In the genomic region with DNA sequence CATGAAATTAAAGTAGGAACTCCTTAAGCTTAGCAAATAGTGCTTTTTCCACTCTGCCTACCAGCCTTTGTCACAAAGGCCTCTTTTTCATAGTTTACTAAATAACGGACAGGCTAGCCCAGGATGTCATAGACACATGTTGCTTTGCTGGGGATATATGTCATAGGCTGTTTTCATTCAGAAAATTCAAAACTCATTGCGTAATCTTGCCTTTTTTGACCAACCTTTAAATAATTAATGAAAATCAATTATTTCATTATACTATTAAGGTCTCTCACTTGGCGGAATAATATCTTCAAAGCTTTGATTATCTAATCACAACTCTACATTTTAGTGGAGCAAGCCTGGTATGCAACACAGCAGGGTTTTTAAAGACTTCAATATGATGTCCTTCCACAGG, we compare ENCODE assay signal across 24 cellular contexts.
DNase-seq lines count a peak whose midpoint lies in the region; ATAC-seq, FAIRE-seq and TF ChIP-seq lines count a peak whose summit lies in the region.
"Had no signal": no experiment of that assay in that cellular context is flagged by ENCODE, and none has a peak within 500 bp of the region (broad histone marks: within the 10 kb centered on the region; RNA-seq: fewer than 3 reads in every experiment).

No MANE protein-coding gene starts in this region.

- H3K9ac ChIP-seq in IMR-90 (ENCODE audit: low read depth, low read length) (no peak overlapping the region), H1 (replicated peaks in 1 of 4; ENCODE audit: extremely low read depth in 1 of 4, low read depth in 3 of 4, low read length in 3 of 4) (no peak overlapping the region)
- H3K9ac ChIP-seq: BLaER1 had no signal

- dilution Hi-C loops in IMR-90 (cut with HindIII; ENCODE audit: low sequenced_read_pairs, unreplicated experiment): no loop called here

- H2BK20ac ChIP-seq in IMR-90 (ENCODE audit: low read depth, low read length) (no peak overlapping the region), H1 (ENCODE audit: low read length) (no peak overlapping the region)

- CTCF ChIA-PET in IMR-90 (lab: Yijun Ruan, JAX) (no interaction called here), H1 (lab: Charles Lee; ENCODE audit: partially characterized antibody) (no interaction called here)

- H4K8ac ChIP-seq in IMR-90 (ENCODE audit: low read depth in 2 of 2, low read length in 2 of 2) (no peak overlapping the region), H1 (ENCODE audit: extremely low read depth, insufficient read depth, low read length) (no peak overlapping the region)

- H3K4me3 ChIP-seq in IMR-90 (ENCODE audit: insufficient read depth, low read depth, low read length): no peak overlapping the region
- no peak overlapping the region for H3K4me3 ChIP-seq in H1 (ENCODE audit: extremely low read depth in 1 of 4, insufficient read depth in 2 of 4, low read depth in 3 of 4, low read length in 4 of 4)
- H3K4me3 ChIP-seq: BLaER1, GM12878 had no signal

- TF ChIP-seq RAD21 in IMR-90 (IDR thresholded peaks at IDR 0.05; ENCODE audit: low read length): no peak
- TF ChIP-seq RAD21 in Ishikawa (IDR thresholded peaks at IDR 0.05; ENCODE audit: low read depth): no peak
- TF ChIP-seq RAD21 in H1 (IDR thresholded peaks at IDR 0.05 in 1 of 2, conservative IDR thresholded peaks at IDR 0.05 in 1 of 2; ENCODE audit: low read depth in 2 of 2, low read length in 2 of 2): no peak

- H4K5ac ChIP-seq in IMR-90 (ENCODE audit: low read depth, low read length) (no peak overlapping the region), H1 (ENCODE audit: insufficient read length, low read depth, low read length) (no peak overlapping the region)

- H3K14ac ChIP-seq in IMR-90 (replicated peaks; ENCODE audit: low read depth, low read length) (no peak overlapping the region), H1 (ENCODE audit: insufficient read length) (no peak overlapping the region)

- H2BK12ac ChIP-seq in H1 (ENCODE audit: low read depth, low read length): no peak overlapping the region

- WGBS in IMR-90 (ENCODE audit: extremely low coverage in 2 of 2, insufficient read length in 1 of 2), 2 experiments: no CpG with 5 or more reads among the region's 3 CpGs
- WGBS in H1 (ENCODE audit: extremely low coverage in 1 of 2, insufficient coverage in 1 of 2, insufficient read length in 1 of 2, insufficient replicate concordance in 2 of 2, low coverage in 1 of 2, low lambda C conversion rate in 2 of 2, missing lambda C conversion rate in 1 of 2), 2 experiments: 85% methylated on average over 3 of the region's 3 CpGs; no CpG with 5 or more reads in 1 of the 2 experiments

- no peak overlapping the region for H2AK5ac ChIP-seq in IMR-90 (ENCODE audit: low read depth, low read length)
- H2AK5ac ChIP-seq in H1 (ENCODE audit: low read depth, low read length): no peak overlapping the region

- intact Hi-C loops in IMR-90 (cut with micrococcal nuclease): no loop called here

- no peak for DNase-seq in IMR-90
- DNase-seq in H1 (ENCODE audit: low read depth in 1 of 2, low spot score in 2 of 2): no peak
- DNase-seq: 8988T; ACHN; BE2C; C1 segment of cervical spinal cord; CD4-positive, alpha-beta memory T cell; CD4-positive, CD25-positive, alpha-beta regulatory T cell; CD8-positive, alpha-beta memory T cell; COR-L47; DMS 273 treated with DMSO at 0.1 percent for 48 hours; DMS153; DMS53; DMS79; DND-41; EL; GDM1 had no signal

- H3K9me3 ChIP-seq in IMR-90 (ENCODE audit: control insufficient read depth, insufficient read depth, low read length): no peaks in the 10 kb centered on the region; the same call in 1 of the 2 replicates
- no peaks in the 10 kb centered on the region for H3K9me3 ChIP-seq in H1 (ENCODE audit: insufficient read depth in 2 of 2, low read depth in 1 of 2, low read length in 1 of 2)
- H3K9me3 ChIP-seq: BE2C, BLaER1 had no signal

- H3K4me1 ChIP-seq in IMR-90 (ENCODE audit: control insufficient read depth, insufficient read depth, low read length) (no peaks in the 10 kb centered on the region), H1 (replicated peaks in 1 of 4; ENCODE audit: control insufficient read depth in 3 of 4, insufficient read depth in 4 of 4, low read length in 3 of 4) (no peaks in the 10 kb centered on the region)
- H3K4me1 ChIP-seq: BE2C, BLaER1 had no signal

- TF ChIP-seq CTCF in IMR-90 (conservative IDR thresholded peaks at IDR 0.05; ENCODE audit: low read depth, low read length): no peak
- TF ChIP-seq CTCF in H1 (IDR thresholded peaks at IDR 0.05; ENCODE audit: control extremely low read depth in 1 of 3, insufficient read depth in 1 of 3, low read depth in 1 of 3, low read length in 3 of 3): no peak

- no peak for TF ChIP-seq EP300 in Ishikawa (IDR thresholded peaks at IDR 0.05; ENCODE audit: borderline replicate concordance)
- TF ChIP-seq EP300 in H1 (IDR thresholded peaks at IDR 0.05; ENCODE audit: borderline replicate concordance in 1 of 2, low read depth in 2 of 2, low read length in 2 of 2): no peak

- FAIRE-seq in H1 (lab: Jason Lieb, UNC): no peak
- FAIRE-seq: GM12878, GM12892, GM18507 had no signal

- H3K27ac ChIP-seq in IMR-90 (ENCODE audit: insufficient read depth, low read length): no peak overlapping the region
- no peak overlapping the region for H3K27ac ChIP-seq in H1 (ENCODE audit: low read depth, low read length)
- H3K27ac ChIP-seq: BLaER1 had no signal

- no peak overlapping the region for H3K4me2 ChIP-seq in IMR-90 (ENCODE audit: low read depth, low read length)
- H3K4me2 ChIP-seq in H1 (ENCODE audit: insufficient read depth in 1 of 2, low read depth in 2 of 2, low read length in 2 of 2): no peak overlapping the region
- H3K4me2 ChIP-seq: BLaER1 had no signal

- in situ Hi-C loops in IMR-90 (cut with MboI; ENCODE audit: low sequenced_read_pairs): no loop called here

- BruUV-seq in IMR-90 (replicated peaks; lab: Mats Ljungman, UMichigan): no TSS peak

- H3K18ac ChIP-seq in IMR-90 (ENCODE audit: low read depth, low read length): no peak overlapping the region
- no peak overlapping the region for H3K18ac ChIP-seq in H1 (ENCODE audit: extremely low read depth, low read length)

- TF ChIP-seq POLR2A in IMR-90 (IDR thresholded peaks at IDR 0.05; ENCODE audit: low read depth, low read length) (no peak), H1 (IDR thresholded peaks at IDR 0.05; ENCODE audit: control extremely low read depth in 1 of 2, low read depth in 2 of 2, low read length in 2 of 2) (no peak)

- no peak overlapping the region for H2BK5ac ChIP-seq in IMR-90 (ENCODE audit: low read depth, low read length, poor library complexity, severe bottlenecking)
- H2BK5ac ChIP-seq in H1 (ENCODE audit: low read depth, low read length): no peak overlapping the region

- H3K4ac ChIP-seq in IMR-90 (ENCODE audit: low read depth, low read length) (no peak overlapping the region), H1 (replicated peaks; ENCODE audit: insufficient read length, low read depth, low read length) (no peak overlapping the region)

- H3K27me3 ChIP-seq in IMR-90 (ENCODE audit: control insufficient read depth, insufficient read depth, low read length): no peaks in the 10 kb centered on the region
- no peaks in the 10 kb centered on the region for H3K27me3 ChIP-seq in H1 (replicated peaks in 1 of 4; ENCODE audit: control insufficient read depth in 3 of 4, extremely low read depth in 1 of 4, insufficient read depth in 3 of 4, low read length in 3 of 4)
- H3K27me3 ChIP-seq: BE2C, BLaER1 had no signal

- H2BK15ac ChIP-seq in IMR-90 (ENCODE audit: low read depth, low read length) (no peak overlapping the region), H1 (ENCODE audit: low read length) (no peak overlapping the region)

- H2BK120ac ChIP-seq in IMR-90 (ENCODE audit: low read depth, low read length) (no peak overlapping the region), H1 (replicated peaks; ENCODE audit: low read depth, low read length) (no peak overlapping the region)

- no peak overlapping the region for H3K56ac ChIP-seq in IMR-90 (ENCODE audit: extremely low read depth, insufficient read depth, low read length)
- no peak overlapping the region for H3K56ac ChIP-seq in H1 (replicated peaks; ENCODE audit: insufficient read length, low read depth, low read length)

- no peaks in the 10 kb centered on the region for H3K36me3 ChIP-seq in IMR-90 (ENCODE audit: control insufficient read depth, insufficient read depth, low read length)
- H3K36me3 ChIP-seq in H1 (ENCODE audit: control insufficient read depth in 2 of 4, insufficient read depth in 4 of 4, low read length in 3 of 4): no peaks in the 10 kb centered on the region
- H3K36me3 ChIP-seq: BE2C, BLaER1 had no signal

- H3K9me1 ChIP-seq in IMR-90 (ENCODE audit: insufficient read depth, low read length): no peaks in the 10 kb centered on the region

- no peaks in the 10 kb centered on the region for H4K20me1 ChIP-seq in IMR-90 (ENCODE audit: insufficient read depth, low read length)
- no peaks in the 10 kb centered on the region for H4K20me1 ChIP-seq in H1 (replicated peaks in 1 of 2; ENCODE audit: control insufficient read depth in 1 of 2, insufficient read depth in 2 of 2, low read length in 2 of 2)
- H4K20me1 ChIP-seq: BLaER1 had no signal

- ATAC-seq in IMR-90 (ENCODE audit: low read depth) (no peak), HG02642 (IDR thresholded peaks at IDR 0.05; ENCODE audit: poor library complexity, unreplicated experiment) (no peak), HG03108 (IDR thresholded peaks at IDR 0.05; ENCODE audit: unreplicated experiment) (no peak)
- ATAC-seq: GM12878 had no signal

- H4K91ac ChIP-seq in IMR-90 (ENCODE audit: insufficient read depth, low read depth, low read length) (no peak overlapping the region), H1 (replicated peaks; ENCODE audit: insufficient read length, low read length) (no peak overlapping the region)

- H3K79me1 ChIP-seq in IMR-90 (ENCODE audit: low read depth in 1 of 2, low read length in 2 of 2) (no peaks in the 10 kb centered on the region), H1 (ENCODE audit: low read depth, low read length) (no peaks in the 10 kb centered on the region)

- no peak overlapping the region for H3K23ac ChIP-seq in IMR-90 (ENCODE audit: low read depth, low read length)
- no peak overlapping the region for H3K23ac ChIP-seq in H1 (ENCODE audit: insufficient read length)

- no peak overlapping the region for H2AK9ac ChIP-seq in IMR-90 (replicated peaks; ENCODE audit: low read depth, low read length, poor library complexity)

- no peaks in the 10 kb centered on the region for H3K23me2 ChIP-seq in H1 (ENCODE audit: low read depth, low read length)

- no peaks in the 10 kb centered on the region for H3K79me2 ChIP-seq in H1 (ENCODE audit: control insufficient read depth in 1 of 2, insufficient read depth in 2 of 2, low read length in 2 of 2)

- POLR2A ChIA-PET in IMR-90 (lab: Charles Lee; ENCODE audit: unreplicated experiment): no interaction called here
- POLR2A ChIA-PET in H1 (lab: Charles Lee; ENCODE audit: partially characterized antibody): no interaction called here

- H2AFZ ChIP-seq in IMR-90 (replicated peaks; ENCODE audit: low read length, poor library complexity) (no peak overlapping the region), H1 (ENCODE audit: low read length) (no peak overlapping the region)

TF ChIP-seq in IMR-90, 13 proteins besides CTCF, POLR2A, EP300 and RAD21 (continues in another document):
- TF ChIP-seq BHLHE40 (IDR thresholded peaks at IDR 0.05; ENCODE audit: low read depth, low read length): no peak

TF ChIP-seq in Ishikawa, 13 proteins besides CTCF, POLR2A, EP300 and RAD21 (continues in another document):
- TF ChIP-seq TCF12 (IDR thresholded peaks at IDR 0.05; ENCODE audit: low read depth): no peak

TF ChIP-seq in H1, 55 proteins besides CTCF, POLR2A, EP300 and RAD21 (continues in another document):
- no peak for TF ChIP-seq SRF (IDR thresholded peaks at IDR 0.05; ENCODE audit: low read depth, low read length)
